25 cellular contexts compared by ENCODE assay signal in the genomic region with DNA sequence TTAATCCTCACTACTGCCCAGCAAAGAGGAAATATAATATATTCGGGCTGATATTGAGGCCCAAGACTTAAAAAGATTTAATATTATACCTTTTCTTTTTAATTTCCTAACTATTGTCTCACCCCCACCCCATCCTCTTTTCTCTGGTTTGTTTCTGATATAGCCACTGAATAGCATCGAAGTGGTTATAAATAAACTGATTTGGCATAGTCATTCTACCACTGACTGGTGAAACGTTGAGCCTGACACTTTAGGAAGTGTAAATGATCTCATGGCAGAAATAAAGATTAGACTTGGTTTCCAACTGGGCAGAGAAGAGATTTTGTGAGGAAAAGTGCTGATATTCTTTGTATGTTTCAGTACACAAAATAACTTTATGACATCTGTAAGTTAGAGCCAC.
"Had no signal": no experiment of that assay in that cellular context is flagged by ENCODE, and none has a peak within 500 bp of the region (broad histone marks: within the 10 kb centered on the region; RNA-seq: fewer than 3 reads in every experiment).

No MANE protein-coding gene starts in this region.

- H3K36me3 ChIP-seq: pancreas, stomach, thyroid gland, upper lobe of right lung had no signal

- H3K27ac ChIP-seq: pancreas, stomach, thyroid gland, upper lobe of right lung had no signal

- H3K4me1 ChIP-seq: pancreas had no signal

- H3K27me3 ChIP-seq: pancreas, stomach, thyroid gland, upper lobe of right lung had no signal

- H3K4me3 ChIP-seq: pancreas, smooth muscle cell, stomach, thyroid gland, upper lobe of right lung had no signal

- ATAC-seq: activated naive CD8-positive, alpha-beta T cell treated with anti-CD3 and anti-CD28 coated beads, Interleukin-2, amount 50 U/mL, for 24 hours; activated T-helper 17 cell treated with anti-CD3 and anti-CD28 coated beads, Interleukin-2, amount 50 U/mL, for 72 hours; esophagus mucosa; naive thymus-derived CD4-positive, alpha-beta T cell; pancreas; sciatic nerve; stimulated activated memory B cell treated with anti-CD40 and anti-IgM and Interleukin-4, amounts not matched to agents 10 μg/mL and 1 μg/mL and 100 μg/mL, for 72 hours; upper lobe of right lung had no signal

- DNase-seq: activated CD4-positive, alpha-beta memory T cell treated with anti-CD3 and anti-CD28 coated beads for 36 hours; activated CD4-positive, alpha-beta T cell treated with anti-CD3 and anti-CD28 coated beads, Interleukin-2, amount 10 ng/mL, durations not matched to agents 24 days and 14 days; activated CD4-positive, CD25-positive, alpha-beta regulatory T cell treated with anti-CD3 and anti-CD28 coated beads, Interleukin-2, amount 50 U/mL, for 72 hours; activated CD8-positive, alpha-beta memory T cell treated with anti-CD3 and anti-CD28 coated beads, Interleukin-2, amount 50 U/mL, for 48 hours; activated naive CD8-positive, alpha-beta T cell treated with anti-CD3 and anti-CD28 coated beads, Interleukin-2, amount 50 U/mL, for 24 hours; activated T-cell treated with anti-CD3 and anti-CD28 coated beads, Interleukin-2, amount 50 U/mL, for 24 hours; amygdala; endodermal cell; foreskin fibroblast; mammary epithelial cell; naive thymus-derived CD4-positive, alpha-beta T cell; pancreas; stimulated activated CD4-positive, alpha-beta T cell treated with anti-CD3 and anti-CD28 coated beads, Interleukin-1b, Interleukin-23, amount 100 ng/mL, for 48 hours; stimulated activated CD4-positive, alpha-beta T cell treated with anti-CD3 and anti-CD28 coated beads, Interleukin-4, amount 100 ng/mL, for 4 hours; stimulated activated CD8-positive, alpha-beta memory T cell treated with anti-CD3 and anti-CD28 coated beads, Interleukin-4, amount 100 ng/mL, for 48 hours; stomach; SW 1271; T-helper 9 cell; thyroid gland; upper lobe of right lung had no signal

- H3K4me2 ChIP-seq: smooth muscle cell had no signal

- H3K9me3 ChIP-seq: pancreas, stomach, thyroid gland, upper lobe of right lung had no signal
